In the genomic region with DNA sequence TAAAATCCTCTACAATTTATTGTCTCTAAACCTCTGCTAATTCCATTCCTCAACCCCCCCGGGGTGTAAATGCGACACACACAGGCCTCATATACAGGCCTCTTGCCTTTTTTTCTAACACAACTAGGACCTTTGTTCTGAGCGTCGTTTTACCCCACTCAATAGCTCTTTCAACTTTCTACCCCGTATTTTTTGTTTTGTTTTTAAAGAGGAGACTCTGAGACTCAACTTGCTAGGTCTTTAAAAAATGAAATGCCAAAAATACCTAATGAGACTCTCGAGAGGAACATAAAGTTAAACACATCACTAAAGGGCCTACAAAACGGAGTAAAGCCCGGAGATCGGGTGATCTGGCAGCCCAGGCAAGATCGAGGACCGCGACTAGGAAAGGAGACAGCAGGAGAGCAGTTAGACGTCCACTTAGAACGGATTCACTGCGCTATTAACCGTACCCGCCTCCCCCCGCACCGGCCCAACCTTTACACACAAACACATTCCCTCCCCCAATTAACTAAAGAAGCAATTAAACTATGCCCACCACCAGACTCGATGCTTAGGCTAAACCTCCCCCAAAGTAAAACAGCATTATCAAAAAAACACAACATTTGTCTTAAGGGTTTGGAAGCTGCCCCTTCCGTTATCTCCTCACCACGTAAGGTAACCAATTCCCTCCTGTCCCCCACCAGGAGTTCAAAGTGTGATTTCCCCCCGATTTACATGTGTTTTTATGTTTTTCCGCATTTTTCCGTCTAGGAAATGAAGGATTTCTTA, we compare ENCODE assay signal across 8 cellular contexts. TPM values are rescaled to one million over a fixed set of nuclear protein-coding genes. Genes with fewer than 3 reads are reported as not detected.
DNase-seq lines count a peak whose midpoint lies in the region; ATAC-seq and TF ChIP-seq lines count a peak whose summit lies in the region.

No MANE protein-coding gene starts in this region.

- H3K4me3 Mint-ChIP-seq in activated CD4-positive, alpha-beta memory T cell treated with anti-CD3 and anti-CD28 coated beads for 36 hours, result peak overlapping the region; percentile 95
- H3K4me3 Mint-ChIP-seq in neural progenitor cell, result peak overlapping the region; percentile 100

- CTCF ChIA-PET in A673 (lab: Charles Lee), result no interaction called here
- CTCF ChIA-PET in HEK293T (lab: Yijun Ruan, JAX), result no interaction called here
- CTCF ChIA-PET in activated CD4-positive, alpha-beta memory T cell treated with anti-CD3 and anti-CD28 coated beads for 36 hours (lab: Charles Lee), result interaction anchor here (0.7 to 3.9 kb wide), 5 partner anchors 9 to 147 kb away, joined by 3 to 20 read pairs (median 4); no protein-coding TSS in a partner anchor

- ATAC-seq in GM21528 (IDR thresholded peaks at IDR 0.05; ENCODE audit: low FRiP score, unreplicated experiment), result no peak
- ATAC-seq in GM21619 (IDR thresholded peaks at IDR 0.05; ENCODE audit: unreplicated experiment), result no peak

- no peaks in the 10 kb centered on the region for H3K27me3 Mint-ChIP-seq in activated CD4-positive, alpha-beta memory T cell treated with anti-CD3 and anti-CD28 coated beads for 36 hours
- H3K27me3 Mint-ChIP-seq in neural progenitor cell (ENCODE audit: insufficient read depth, low read depth), result peaks cover 7% of the 10 kb centered on the region

- H3K27ac ChIP-seq in A673 (ENCODE audit: low read depth, low read length, poor library complexity, severe bottlenecking) (peak overlapping the region; percentile 97), neural progenitor cell (peak overlapping the region; percentile 96)

- TSS peak; percentile 51 for BruUV-seq in A673 (replicated peaks; lab: Mats Ljungman, UMichigan)

- TF ChIP-seq CTCF in A673 (conservative IDR thresholded peaks at IDR 0.05; ENCODE audit: low read depth, low read length) (no peak), epithelial cell of esophagus (IDR thresholded peaks at IDR 0.05; ENCODE audit: insufficient read depth, low read depth, low read length, missing control alignments) (no peak), neural progenitor cell (IDR thresholded peaks at IDR 0.05) (no peak)

- H3K27ac Mint-ChIP-seq in activated CD4-positive, alpha-beta memory T cell treated with anti-CD3 and anti-CD28 coated beads for 36 hours, result peak overlapping the region; percentile 99
- H3K27ac Mint-ChIP-seq in neural progenitor cell, result peak overlapping the region; percentile 94

- intact Hi-C loops in A673 (cut with micrococcal nuclease; ENCODE audit: unreplicated experiment), result no loop called here
- intact Hi-C loops in activated CD4-positive, alpha-beta memory T cell treated with anti-CD3 and anti-CD28 coated beads for 36 hours (cut with micrococcal nuclease), result loop anchor here (1.0 to 5.0 kb wide), 4 partner anchors 8 to 792 kb away; a partner anchor contains a TSS

- H3K4me1 Mint-ChIP-seq in activated CD4-positive, alpha-beta memory T cell treated with anti-CD3 and anti-CD28 coated beads for 36 hours (ENCODE audit: low read depth), result peaks cover 40% of the 10 kb centered on the region
- H3K4me1 Mint-ChIP-seq in neural progenitor cell, result peaks cover 15% of the 10 kb centered on the region

- H2AFZ ChIP-seq in neural progenitor cell (replicated peaks), result no peak overlapping the region

- H3K36me3 ChIP-seq in A673 (ENCODE audit: insufficient read depth, low read length, poor library complexity, severe bottlenecking) (peaks cover 16% of the 10 kb centered on the region), neural progenitor cell (no peaks in the 10 kb centered on the region)

- POLR2A ChIA-PET in A673 (lab: Charles Lee; ENCODE audit: low non-redundant PET) (no interaction called here), HEK293T (lab: Yijun Ruan, JAX) (interaction anchor here (0.9 kb wide), 1 partner anchor 82 kb away, joined by 3 read pairs; no protein-coding TSS in a partner anchor)
- POLR2A ChIA-PET in activated CD4-positive, alpha-beta memory T cell treated with anti-CD3 and anti-CD28 coated beads for 36 hours (lab: Charles Lee), result interaction anchor here (0.9 kb wide), 1 partner anchor 19 kb away, joined by 5 read pairs; no protein-coding TSS in a partner anchor

- peaks cover 38% of the 10 kb centered on the region for H4K20me1 ChIP-seq in neural progenitor cell (ENCODE audit: low read depth)

- peaks cover 4% of the 10 kb centered on the region for H3K9me3 Mint-ChIP-seq in activated CD4-positive, alpha-beta memory T cell treated with anti-CD3 and anti-CD28 coated beads for 36 hours
- no peaks in the 10 kb centered on the region for H3K9me3 Mint-ChIP-seq in neural progenitor cell

- DNase-seq in A673 (ENCODE audit: low spot score) (peak; percentile 34), HEK293T (ENCODE audit: extremely low spot score) (peak; percentile 27), epithelial cell of esophagus (ENCODE audit: low read depth) (peak; percentile 23), neural progenitor cell (ENCODE audit: low spot score) (peak; percentile 48), SW480 (ENCODE audit: low spot score) (no peak)
- DNase-seq in activated CD4-positive, alpha-beta memory T cell treated with anti-CD3 and anti-CD28 coated beads for 36 hours, result peak; percentile 44

- H3K4me2 ChIP-seq in neural progenitor cell, result peak overlapping the region; percentile 81

- no peaks in the 10 kb centered on the region for H3K4me1 ChIP-seq in A673 (ENCODE audit: insufficient read depth, low read length, poor library complexity, severe bottlenecking)
- peaks cover 11% of the 10 kb centered on the region for H3K4me1 ChIP-seq in neural progenitor cell

- H3K36me3 Mint-ChIP-seq in activated CD4-positive, alpha-beta memory T cell treated with anti-CD3 and anti-CD28 coated beads for 36 hours, result peaks cover 23% of the 10 kb centered on the region
- H3K36me3 Mint-ChIP-seq in neural progenitor cell, result peaks cover 12% of the 10 kb centered on the region

- peak overlapping the region; percentile 72 for H3K9ac ChIP-seq in neural progenitor cell

- no peaks in the 10 kb centered on the region for H3K27me3 ChIP-seq in A673 (replicated peaks; ENCODE audit: insufficient read depth, low read depth, low read length, poor library complexity)
- no peaks in the 10 kb centered on the region for H3K27me3 ChIP-seq in neural progenitor cell

- peaks cover 38% of the 10 kb centered on the region for H3F3A ChIP-seq in neural progenitor cell (ENCODE audit: low read depth)

- H3K9me3 ChIP-seq in A673 (ENCODE audit: low read depth, low read length, poor library complexity, severe bottlenecking), result no peaks in the 10 kb centered on the region
- no peaks in the 10 kb centered on the region for H3K9me3 ChIP-seq in neural progenitor cell (ENCODE audit: low read depth)

- peaks cover 83% of the 10 kb centered on the region for H3K79me2 ChIP-seq in neural progenitor cell (ENCODE audit: low read depth)

- H3K4me3 ChIP-seq in A673 (ENCODE audit: low read depth, low read length, poor library complexity, severe bottlenecking), result peak overlapping the region; percentile 88
- peak overlapping the region; percentile 78 for H3K4me3 ChIP-seq in epithelial cell of esophagus (ENCODE audit: low read length)
- H3K4me3 ChIP-seq in neural progenitor cell, result peak overlapping the region; percentile 77

TF ChIP-seq in HEK293T, 16 proteins besides CTCF, POLR2A, EP300 and RAD21:
- no peak for TF ChIP-seq ARNT (IDR thresholded peaks at IDR 0.05)
- TF ChIP-seq FOXA1 (IDR thresholded peaks at IDR 0.05), result no peak
- no peak for TF ChIP-seq FOXK2 (IDR thresholded peaks at IDR 0.05)
- TF ChIP-seq, protein P1, sequence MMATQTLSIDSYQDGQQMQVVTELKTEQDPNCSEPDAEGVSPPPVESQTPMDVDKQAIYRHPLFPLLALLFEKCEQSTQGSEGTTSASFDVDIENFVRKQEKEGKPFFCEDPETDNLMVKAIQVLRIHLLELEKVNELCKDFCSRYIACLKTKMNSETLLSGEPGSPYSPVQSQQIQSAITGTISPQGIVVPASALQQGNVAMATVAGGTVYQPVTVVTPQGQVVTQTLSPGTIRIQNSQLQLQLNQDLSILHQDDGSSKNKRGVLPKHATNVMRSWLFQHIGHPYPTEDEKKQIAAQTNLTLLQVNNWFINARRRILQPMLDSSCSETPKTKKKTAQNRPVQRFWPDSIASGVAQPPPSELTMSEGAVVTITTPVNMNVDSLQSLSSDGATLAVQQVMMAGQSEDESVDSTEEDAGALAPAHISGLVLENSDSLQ (IDR thresholded peaks at IDR 0.05), result no peak
- TF ChIP-seq L3MBTL2 (conservative IDR thresholded peaks at IDR 0.05), result no peak
- no peak for TF ChIP-seq ZNF384 (IDR thresholded peaks at IDR 0.05)
- TF ChIP-seq BHLHE40 (IDR thresholded peaks at IDR 0.05; ENCODE audit: borderline replicate concordance), result no peak
- TF ChIP-seq ELF4 (IDR thresholded peaks at IDR 0.05), result no peak
- no peak for TF ChIP-seq SP1 (IDR thresholded peaks at IDR 0.05)
- no peak for TF ChIP-seq CTBP1 (IDR thresholded peaks at IDR 0.05; ENCODE audit: borderline replicate concordance)
- TF ChIP-seq NFRKB (IDR thresholded peaks at IDR 0.05), result no peak
- no peak for TF ChIP-seq FOXM1 (IDR thresholded peaks at IDR 0.05; ENCODE audit: borderline replicate concordance)
- TF ChIP-seq HDGF (IDR thresholded peaks at IDR 0.05; ENCODE audit: borderline replicate concordance), result no peak
- TF ChIP-seq TARDBP (IDR thresholded peaks at IDR 0.05), result no peak
- no peak for TF ChIP-seq LEF1 (IDR thresholded peaks at IDR 0.05; ENCODE audit: borderline replicate concordance)
- no peak for TF ChIP-seq SUZ12 (IDR thresholded peaks at IDR 0.05)

RNA-seq across cellular contexts. Expression of a gene that starts 1.6 kb away (rescaled TPM):
- total RNA-seq in A673 (2021) (263 and 300 TPM in 2 replicates), neural progenitor cell (ENCODE audit: low replicate concordance) (107 and 157 TPM in 2 replicates)
- 100 to 1,000 TPM; 226 to 253 TPM for total RNA-seq in activated CD4-positive, alpha-beta memory T cell treated with anti-CD3 and anti-CD28 coated beads for 36 hours

RNA-seq across cellular contexts. Expression of a gene that starts 2.1 kb away (rescaled TPM):
- 3.1 and 5.0 TPM in 2 replicates for total RNA-seq in A673 (2021)
- total RNA-seq in activated CD4-positive, alpha-beta memory T cell treated with anti-CD3 and anti-CD28 coated beads for 36 hours, result 1 to 10 TPM; 1.5 TPM
- total RNA-seq in neural progenitor cell (ENCODE audit: low replicate concordance), result 9.5 and 13.1 TPM in 2 replicates
